ENCODE assay signal across 8 cellular contexts in the genomic region with DNA sequence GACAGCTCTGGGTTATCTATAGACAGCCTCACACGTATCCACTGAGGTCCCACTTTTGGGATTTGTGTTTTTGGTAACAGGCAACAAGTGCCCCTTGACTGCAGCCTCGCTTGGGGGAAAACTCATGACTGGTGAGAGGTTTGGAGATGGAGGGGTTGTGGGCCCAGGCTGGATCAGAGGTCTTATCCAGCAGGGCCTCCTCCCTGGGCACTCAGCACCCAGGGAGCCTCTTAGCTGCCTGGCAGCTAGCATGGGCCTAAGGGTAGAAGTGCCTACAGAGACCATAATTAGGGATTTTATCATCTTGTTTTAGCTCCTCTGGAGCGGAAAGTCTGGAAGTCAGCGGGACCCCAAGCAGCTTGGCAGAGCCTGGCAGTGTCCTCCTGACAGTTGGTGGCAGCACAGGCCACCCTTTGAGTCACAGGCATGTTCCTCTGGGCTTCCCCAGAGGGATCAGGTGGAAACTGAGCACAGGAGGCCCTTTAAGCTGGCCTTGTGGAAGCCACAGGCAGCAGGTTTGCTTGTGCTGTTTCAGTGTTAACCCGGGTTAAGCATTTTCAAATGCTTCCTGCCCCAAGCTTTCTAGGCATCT.
A peak's percentile ranks its signal among the peaks of the same experiment; 100 is the strongest.
DNase-seq lines count a peak whose midpoint lies in the region; ATAC-seq and TF ChIP-seq lines count a peak whose summit lies in the region.

No MANE protein-coding gene starts in this region.

- H3K4me3 ChIP-seq in PC-9 (no peak overlapping the region), fibroblast of villous mesenchyme (ENCODE audit: low read depth, low read length) (no peak overlapping the region), gastrocnemius medialis (no peak overlapping the region)

- H3K4me2 ChIP-seq in PC-9 = no peak overlapping the region

- TF ChIP-seq CTCF in PC-9 (conservative IDR thresholded peaks at IDR 0.05) (peak; percentile 61), fibroblast of villous mesenchyme (IDR thresholded peaks at IDR 0.05; ENCODE audit: insufficient read depth, low read depth, low read length) (peak; percentile 54), gastrocnemius medialis (IDR thresholded peaks at IDR 0.05 in 4 of 5, conservative IDR thresholded peaks at IDR 0.05 in 1 of 5) (peak; percentile 10 to 54 (median 36))

- no peaks in the 10 kb centered on the region for H3K9me3 ChIP-seq in PC-9 (ENCODE audit: insufficient read depth, low read depth)
- H3K9me3 ChIP-seq in gastrocnemius medialis = no peaks in the 10 kb centered on the region

- no peak overlapping the region for H3K27ac Mint-ChIP-seq in naive thymus-derived CD8-positive, alpha-beta T cell

- DNase-seq in ELR (ENCODE audit: low read depth) (peak; percentile 48), PC-9 (peak; percentile 32 to 51), fibroblast of villous mesenchyme (ENCODE audit: low read depth) (peak; percentile 33), gastrocnemius medialis (peak in 1 of 2 donors; percentile 35)
- no peak for DNase-seq in naive thymus-derived CD8-positive, alpha-beta T cell
- DNase-seq in stimulated activated naive CD4-positive, alpha-beta T cell (lab: John Stamatoyannopoulos, UW) = no peak

- intact Hi-C loops in PC-9 (cut with micrococcal nuclease; ENCODE audit: unreplicated experiment) (loop anchor here (1.0 to 10.0 kb wide), 3 partner anchors 72 to 600 kb away; no protein-coding TSS in a partner anchor), gastrocnemius medialis (cut with DNase I; ENCODE audit: low total_unique reads) (no loop called here)

- CTCF ChIA-PET in PC-9 (lab: Charles Lee) = interaction anchor here (0.6 kb wide), 1 partner anchor 144 kb away, joined by 8 read pairs; no protein-coding TSS in a partner anchor

- no peak for TF ChIP-seq POLR2A in gastrocnemius medialis (IDR thresholded peaks at IDR 0.05)

- H3K4me1 Mint-ChIP-seq in naive thymus-derived CD8-positive, alpha-beta T cell = no peaks in the 10 kb centered on the region

- in situ Hi-C loops in gastrocnemius medialis (cut with MboI; ENCODE audit: low sequenced_read_pairs in 4 of 4) = loop anchor here in 2 of 4 donors (10.0 to 25.0 kb wide), 2 partner anchors 232 to 240 kb away; no protein-coding TSS in a partner anchor

- peaks cover 20% of the 10 kb centered on the region for H3K4me1 ChIP-seq in PC-9 (replicated peaks; ENCODE audit: insufficient read depth)
- H3K4me1 ChIP-seq in gastrocnemius medialis = no peaks in the 10 kb centered on the region

- no peaks in the 10 kb centered on the region for H3K79me2 ChIP-seq in PC-9 (ENCODE audit: low read depth)

- H3K27me3 ChIP-seq in PC-9 (ENCODE audit: insufficient read depth, low read depth) (no peaks in the 10 kb centered on the region), gastrocnemius medialis (no peaks in the 10 kb centered on the region)

- no peak overlapping the region for H3K4me3 Mint-ChIP-seq in naive thymus-derived CD8-positive, alpha-beta T cell

- no peak overlapping the region for H2AFZ ChIP-seq in PC-9

- H3K27ac ChIP-seq in PC-9 (no peak overlapping the region), gastrocnemius medialis (no peak overlapping the region)

- H3F3A ChIP-seq in PC-9 (ENCODE audit: insufficient read depth, low read depth) = 0 out of 2 replicates have a peak, but pooled peaks cover 7% of the 10 kb centered on the region

- H3K27me3 Mint-ChIP-seq in naive thymus-derived CD8-positive, alpha-beta T cell = no peaks in the 10 kb centered on the region

- H4K20me1 ChIP-seq in PC-9 (ENCODE audit: insufficient read depth) = no peaks in the 10 kb centered on the region

- POLR2A ChIA-PET in PC-9 (lab: Charles Lee; ENCODE audit: unreplicated experiment) = no interaction called here
- POLR2A ChIA-PET in naive thymus-derived CD8-positive, alpha-beta T cell (lab: Charles Lee) = no interaction called here

- peaks cover 0 to 2% (median 0%) of the 10 kb centered on the region in 3 donors for H3K36me3 Mint-ChIP-seq in naive thymus-derived CD8-positive, alpha-beta T cell

- H3K9me2 ChIP-seq in PC-9 (ENCODE audit: insufficient read depth) = no peaks in the 10 kb centered on the region

- H3K36me3 ChIP-seq in PC-9 (ENCODE audit: low read depth) (no peaks in the 10 kb centered on the region), gastrocnemius medialis (no peaks in the 10 kb centered on the region)

- no peaks in the 10 kb centered on the region for H3K9me3 Mint-ChIP-seq in naive thymus-derived CD8-positive, alpha-beta T cell

- BruUV-seq in PC-9 (replicated peaks; lab: Mats Ljungman, UMichigan) = no TSS peak

- ATAC-seq in GM19452 (IDR thresholded peaks at IDR 0.05; ENCODE audit: unreplicated experiment) (peak; percentile 79), HG03354 (IDR thresholded peaks at IDR 0.05; ENCODE audit: poor library complexity, severe bottlenecking, unreplicated experiment) (peak; percentile 87), gastrocnemius medialis (peak; percentile 61 to 81)
- ATAC-seq in naive thymus-derived CD8-positive, alpha-beta T cell = no peak

Comparison
In these comparisons a context has a peak if more than half of its experiments do, and no peak if none do; other contexts are left out.
1. DNase-seq: peak in ELR (single experiment), PC-9 (2 of 2) and fibroblast of villous mesenchyme (single experiment); none in naive thymus-derived CD8-positive, alpha-beta T cell (0 of 10) and stimulated activated naive CD4-positive, alpha-beta T cell (0 of 6).
2. ATAC-seq: peak in GM19452 (single experiment), HG03354 (single experiment) and gastrocnemius medialis (2 of 2); none in naive thymus-derived CD8-positive, alpha-beta T cell (0 of 2).
3. Peak in every context shown above with its lines, with median percentiles within 50 percentile points of each other: CTCF ChIP-seq.